8 cellular contexts compared by ENCODE assay signal in genomic region chr14:104678346-104678745, GRCh38. TPM values are rescaled to one million over a fixed set of nuclear protein-coding genes. Genes with fewer than 3 reads are reported as not detected.
DNase-seq lines count a peak whose midpoint lies in the region; ATAC-seq lines count a peak whose summit lies in the region.

No MANE protein-coding gene starts in this region.

- no peaks in the 10 kb centered on the region for H3K27me3 Mint-ChIP-seq in activated naive CD8-positive, alpha-beta T cell

- H3K4me3 ChIP-seq in iPS-18a (ENCODE audit: low read length) (peak overlapping the region; percentile 55), stomach smooth muscle (ENCODE audit: low read length in 2 of 2) (peak overlapping the region; percentile 74 to 77)

- H3K4me1 ChIP-seq in iPS-18a (ENCODE audit: control insufficient read depth, low read depth, low read length) (peaks cover 41% of the 10 kb centered on the region), stomach smooth muscle (ENCODE audit: control insufficient read depth, insufficient read depth, low read length) (peaks cover 57% of the 10 kb centered on the region)

- no peaks in the 10 kb centered on the region for H3K36me3 Mint-ChIP-seq in activated naive CD8-positive, alpha-beta T cell

- H3K36me3 ChIP-seq in iPS-18a (ENCODE audit: control insufficient read depth, low read depth, low read length) (no peaks in the 10 kb centered on the region), stomach smooth muscle (ENCODE audit: control insufficient read depth in 2 of 2, insufficient read depth in 2 of 2, low read length in 2 of 2) (no peaks in the 10 kb centered on the region)

- H3K4me1 Mint-ChIP-seq in activated naive CD8-positive, alpha-beta T cell (ENCODE audit: low read depth), result peaks cover 13% of the 10 kb centered on the region

- DNase-seq in ELR (ENCODE audit: low read depth) (peak; percentile 49), NCI-H526 treated with DMSO at 0.1 percent for 48 hours (lab: John Stamatoyannopoulos, UW) (no peak), DMS114 treated with DMSO at 0.1 percent for 48 hours (lab: John Stamatoyannopoulos, UW; ENCODE audit: unreplicated experiment) (no peak), cerebellum (ENCODE audit: low spot score) (no peak)

- peak overlapping the region; percentile 81 for H3K4me3 Mint-ChIP-seq in activated naive CD8-positive, alpha-beta T cell

- H3K9me3 ChIP-seq in iPS-18a (ENCODE audit: control insufficient read depth, low read depth, low read length) (no peaks in the 10 kb centered on the region), stomach smooth muscle (ENCODE audit: control insufficient read depth in 2 of 2, low read length in 2 of 2) (no peaks in the 10 kb centered on the region)

- H3K27me3 ChIP-seq in iPS-18a (ENCODE audit: control insufficient read depth, insufficient read depth, low read length), result no peaks in the 10 kb centered on the region
- no peaks in the 10 kb centered on the region for H3K27me3 ChIP-seq in stomach smooth muscle (ENCODE audit: control insufficient read depth in 1 of 2, insufficient read depth in 2 of 2, low read length in 2 of 2)

- peak overlapping the region; percentile 73 for H3K27ac Mint-ChIP-seq in activated naive CD8-positive, alpha-beta T cell

- H3K9ac ChIP-seq in iPS-18a (ENCODE audit: low read length) (peak overlapping the region; percentile 88), stomach smooth muscle (ENCODE audit: low read length in 2 of 2) (peak overlapping the region; percentile 72 to 76)

- peak overlapping the region; percentile 83 for H3K27ac ChIP-seq in iPS-18a (ENCODE audit: low read length)
- peak overlapping the region; percentile 76 for H3K27ac ChIP-seq in stomach smooth muscle (ENCODE audit: low read length)

- ATAC-seq in HG03521 (IDR thresholded peaks at IDR 0.05; ENCODE audit: unreplicated experiment), result peak; percentile 2

- no peaks in the 10 kb centered on the region for H3K9me3 Mint-ChIP-seq in activated naive CD8-positive, alpha-beta T cell (ENCODE audit: low read depth)

RNA-seq across cellular contexts. Expression of gene INF2, which starts 11.1 kb away (rescaled TPM):
- total RNA-seq in cerebellum, result 4.2 TPM

RNA-seq across cellular contexts. Expression of gene ADSS1, which starts 45.7 kb away (rescaled TPM):
- total RNA-seq in cerebellum, result 1.9 TPM
